18 cellular contexts compared by ENCODE assay signal in genomic region chrX:120773801-120774200, GRCh38.
DNase-seq lines count a peak whose midpoint lies in the region; ATAC-seq, FAIRE-seq and TF ChIP-seq lines count a peak whose summit lies in the region.
"Had no signal": no experiment of that assay in that cellular context is flagged by ENCODE, and none has a peak within 500 bp of the region (broad histone marks: within the 10 kb centered on the region; RNA-seq: fewer than 3 reads in every experiment).

No MANE protein-coding gene starts in this region.

- H3K27me3 Mint-ChIP-seq in activated naive CD4-positive, alpha-beta T cell treated with anti-CD3 and anti-CD28 coated beads, Interleukin-2, amount 50 U/mL, for 24 hours: no peaks in the 10 kb centered on the region
- H3K27me3 Mint-ChIP-seq in activated naive CD4-positive, alpha-beta T cell treated with anti-CD3 and anti-CD28 coated beads for 36 hours (ENCODE audit: low read depth): no peaks in the 10 kb centered on the region
- H3K27me3 Mint-ChIP-seq in CD8-positive, alpha-beta T cell (ENCODE audit: low read depth): no peaks in the 10 kb centered on the region
- no peaks in the 10 kb centered on the region for H3K27me3 Mint-ChIP-seq in type B pancreatic cell
- H3K27me3 Mint-ChIP-seq in T-helper 2 cell treated with Interferon-gamma antibody and Interleukin-4, amounts not matched to agents 5 μg/mL and 100 μg/mL, for 36 hours (ENCODE audit: low read depth): no peaks in the 10 kb centered on the region

- no peaks in the 10 kb centered on the region for H3K79me2 ChIP-seq in GM12878 (ENCODE audit: control insufficient read depth, insufficient read depth, low read length)

- H3K4me1 ChIP-seq in CD8-positive, alpha-beta T cell (ENCODE audit: insufficient read depth, low read length): no peaks in the 10 kb centered on the region
- no peaks in the 10 kb centered on the region for H3K4me1 ChIP-seq in GM12878 (ENCODE audit: control insufficient read depth, insufficient read depth, low read length)
- H3K4me1 ChIP-seq: HAP-1 had no signal

- H3K9me3 ChIP-seq in CD8-positive, alpha-beta T cell (ENCODE audit: low read length): no peaks in the 10 kb centered on the region
- no peaks in the 10 kb centered on the region for H3K9me3 ChIP-seq in GM12878 (replicated peaks; ENCODE audit: control insufficient read depth, insufficient read depth, low read length)
- H3K9me3 ChIP-seq: HAP-1 had no signal

- H3K27ac ChIP-seq in CD8-positive, alpha-beta T cell (ENCODE audit: low read depth, low read length): no peak overlapping the region
- no peak overlapping the region for H3K27ac ChIP-seq in GM12878 (ENCODE audit: control insufficient read depth, insufficient read depth)
- H3K27ac ChIP-seq: BLaER1 had no signal

- no peak overlapping the region for H3K4me2 ChIP-seq in GM12878 (ENCODE audit: control insufficient read depth, insufficient read depth)
- H3K4me2 ChIP-seq: BLaER1 had no signal

- FAIRE-seq in GM12878 (lab: Jason Lieb, UNC): no peak
- FAIRE-seq: G401.6, GM19239, H1, HepG2, HTR-8/SVneo had no signal

- H2AFZ ChIP-seq in GM12878 (ENCODE audit: control insufficient read depth, low read depth, low read length): no peak overlapping the region

- no TSS peak for BruUV-seq in GM12878 (replicated peaks; lab: Mats Ljungman, UMichigan)

- intact Hi-C loops in activated naive CD4-positive, alpha-beta T cell treated with anti-CD3 and anti-CD28 coated beads for 36 hours (cut with micrococcal nuclease): loop anchor here (5.0 kb wide), 1 partner anchor 216 kb away; no protein-coding TSS in a partner anchor
- intact Hi-C loops in CD8-positive, alpha-beta T cell (cut with DNase I, micrococcal nuclease): loop anchor here in 1 of 2 experiments (5.0 kb wide), 1 partner anchor 276 kb away; no protein-coding TSS in a partner anchor
- intact Hi-C loops in GM12878 (cut with micrococcal nuclease; ENCODE audit: unreplicated experiment): no loop called here

- H3K36me3 ChIP-seq in CD8-positive, alpha-beta T cell (ENCODE audit: insufficient read depth, low read length): no peaks in the 10 kb centered on the region
- H3K36me3 ChIP-seq in GM12878 (ENCODE audit: control insufficient read depth in 2 of 2, insufficient read depth in 2 of 2, low read length in 1 of 2): no peaks in the 10 kb centered on the region
- H3K36me3 ChIP-seq: BLaER1, HAP-1 had no signal

- POLR2A ChIA-PET in CD8-positive, alpha-beta T cell (lab: Charles Lee): no interaction called here
- POLR2A ChIA-PET in GM12878 (lab: Charles Lee): no interaction called here

- H4K20me1 ChIP-seq in GM12878 (ENCODE audit: control insufficient read depth, insufficient read depth): no peaks in the 10 kb centered on the region
- H4K20me1 ChIP-seq: BLaER1 had no signal

- no peaks in the 10 kb centered on the region for H3K27me3 ChIP-seq in CD8-positive, alpha-beta T cell (ENCODE audit: insufficient read depth, low read length)
- H3K27me3 ChIP-seq in GM12878 (replicated peaks in 1 of 2; ENCODE audit: control insufficient read depth in 2 of 2, insufficient read depth in 2 of 2, low read length in 1 of 2): no peaks in the 10 kb centered on the region
- H3K27me3 ChIP-seq: BLaER1 had no signal

- no peak for TF ChIP-seq RAD21 in GM12878 (IDR thresholded peaks at IDR 0.05; ENCODE audit: insufficient read depth, low read depth, low read length)

- no peak overlapping the region for H3K4me3 ChIP-seq in CD8-positive, alpha-beta T cell (ENCODE audit: low read depth, low read length)
- no peak overlapping the region for H3K4me3 ChIP-seq in GM12878
- H3K4me3 ChIP-seq: BLaER1, HAP-1 had no signal

- RAD21 ChIA-PET in GM12878 (lab: Charles Lee; ENCODE audit: unreplicated experiment): interaction anchor here (0.7 kb wide), 1 partner anchor 9 kb away, joined by 3 read pairs; no protein-coding TSS in a partner anchor

- no peak for TF ChIP-seq EP300 in GM12878 (IDR thresholded peaks at IDR 0.05; ENCODE audit: borderline replicate concordance in 1 of 2, control insufficient read depth in 1 of 2, low read depth in 2 of 2, low read length in 2 of 2)

- SMC1A ChIA-PET in GM12878 (lab: Charles Lee; ENCODE audit: uncharacterized antibody, unreplicated experiment): interaction anchor here (0.8 kb wide), 1 partner anchor 17 kb away, joined by 3 read pairs; no protein-coding TSS in a partner anchor

- ATAC-seq in CD8-positive, alpha-beta T cell: peak; percentile 23
- no peak for ATAC-seq in GM12878
- ATAC-seq in GM21390 (IDR thresholded peaks at IDR 0.05; ENCODE audit: unreplicated experiment): no peak
- ATAC-seq: HepG2 had no signal

- CTCF ChIA-PET in activated naive CD4-positive, alpha-beta T cell treated with anti-CD3 and anti-CD28 coated beads for 36 hours (lab: Charles Lee): no interaction called here
- CTCF ChIA-PET in CD8-positive, alpha-beta T cell (lab: Charles Lee): no interaction called here
- CTCF ChIA-PET in GM12878 (lab: Yijun Ruan, JAX): interaction anchor here (1.4 kb wide), 1 partner anchor 17 kb away, joined by 5 read pairs; no protein-coding TSS in a partner anchor

- H3K4me3 Mint-ChIP-seq in activated naive CD4-positive, alpha-beta T cell treated with anti-CD3 and anti-CD28 coated beads, Interleukin-2, amount 50 U/mL, for 24 hours: no peak overlapping the region
- no peak overlapping the region for H3K4me3 Mint-ChIP-seq in activated naive CD4-positive, alpha-beta T cell treated with anti-CD3 and anti-CD28 coated beads for 36 hours
- H3K4me3 Mint-ChIP-seq in CD8-positive, alpha-beta T cell: no peak overlapping the region
- peak overlapping the region; percentile 24 for H3K4me3 Mint-ChIP-seq in type B pancreatic cell
- no peak overlapping the region for H3K4me3 Mint-ChIP-seq in T-helper 2 cell treated with Interferon-gamma antibody and Interleukin-4, amounts not matched to agents 5 μg/mL and 100 μg/mL, for 36 hours

- H3K36me3 Mint-ChIP-seq in activated naive CD4-positive, alpha-beta T cell treated with anti-CD3 and anti-CD28 coated beads, Interleukin-2, amount 50 U/mL, for 24 hours: no peaks in the 10 kb centered on the region
- no peaks in the 10 kb centered on the region for H3K36me3 Mint-ChIP-seq in activated naive CD4-positive, alpha-beta T cell treated with anti-CD3 and anti-CD28 coated beads for 36 hours (ENCODE audit: low read depth)
- H3K36me3 Mint-ChIP-seq in CD8-positive, alpha-beta T cell: no peaks in the 10 kb centered on the region
- no peaks in the 10 kb centered on the region for H3K36me3 Mint-ChIP-seq in type B pancreatic cell
- no peaks in the 10 kb centered on the region for H3K36me3 Mint-ChIP-seq in T-helper 2 cell treated with Interferon-gamma antibody and Interleukin-4, amounts not matched to agents 5 μg/mL and 100 μg/mL, for 36 hours (ENCODE audit: low read depth)

- no peak for TF ChIP-seq CTCF in CD8-positive, alpha-beta T cell (IDR thresholded peaks at IDR 0.05)
- no peak for TF ChIP-seq CTCF in GM12878 (IDR thresholded peaks at IDR 0.05 in 2 of 3, conservative IDR thresholded peaks at IDR 0.05 in 1 of 3; ENCODE audit: control insufficient read depth in 2 of 3, extremely low read depth in 1 of 3, insufficient read depth in 1 of 3, low read depth in 3 of 3, low read length in 3 of 3)
- no peak for TF ChIP-seq CTCF in type B pancreatic cell (conservative IDR thresholded peaks at IDR 0.05)

- DNase-seq in activated naive CD4-positive, alpha-beta T cell treated with anti-CD3 and anti-CD28 coated beads for 36 hours: no peak
- no peak for DNase-seq in CD8-positive, alpha-beta T cell
- DNase-seq in GM12878 (ENCODE audit: low read depth, low spot score) (no peak), type B pancreatic cell (ENCODE audit: extremely low spot score, unreplicated experiment) (no peak)
- DNase-seq in T-helper 2 cell treated with Interferon-gamma antibody and Interleukin-4, amounts not matched to agents 5 μg/mL and 100 μg/mL, for 36 hours (ENCODE audit: low spot score): no peak
- DNase-seq: 8988T, AML-193, DMS79 treated with DMSO at 0.1 percent for 48 hours, EL had no signal

- WGBS in GM12878 (ENCODE audit: insufficient coverage, insufficient replicate concordance, low lambda C conversion rate, missing lambda C conversion rate): 28% methylated on average over 5 of the region's 5 CpGs

- H3K9ac ChIP-seq in GM12878 (ENCODE audit: control insufficient read depth, insufficient read depth, low read length): no peak overlapping the region
- H3K9ac ChIP-seq: BLaER1 had no signal

- peak overlapping the region; percentile 15 for H3K27ac Mint-ChIP-seq in activated naive CD4-positive, alpha-beta T cell treated with anti-CD3 and anti-CD28 coated beads, Interleukin-2, amount 50 U/mL, for 24 hours
- H3K27ac Mint-ChIP-seq in activated naive CD4-positive, alpha-beta T cell treated with anti-CD3 and anti-CD28 coated beads for 36 hours: no peak overlapping the region
- H3K27ac Mint-ChIP-seq in CD8-positive, alpha-beta T cell: no peak overlapping the region
- peak overlapping the region; percentile 88 for H3K27ac Mint-ChIP-seq in type B pancreatic cell
- no peak overlapping the region for H3K27ac Mint-ChIP-seq in T-helper 2 cell treated with Interferon-gamma antibody and Interleukin-4, amounts not matched to agents 5 μg/mL and 100 μg/mL, for 36 hours

- no peaks in the 10 kb centered on the region for H3K4me1 Mint-ChIP-seq in activated naive CD4-positive, alpha-beta T cell treated with anti-CD3 and anti-CD28 coated beads, Interleukin-2, amount 50 U/mL, for 24 hours
- H3K4me1 Mint-ChIP-seq in activated naive CD4-positive, alpha-beta T cell treated with anti-CD3 and anti-CD28 coated beads for 36 hours (ENCODE audit: low read depth): peaks cover 2% of the 10 kb centered on the region
- peaks cover 2% of the 10 kb centered on the region for H3K4me1 Mint-ChIP-seq in CD8-positive, alpha-beta T cell (ENCODE audit: low read depth)
- peaks cover 4% of the 10 kb centered on the region for H3K4me1 Mint-ChIP-seq in type B pancreatic cell (ENCODE audit: unreplicated experiment)
- H3K4me1 Mint-ChIP-seq in T-helper 2 cell treated with Interferon-gamma antibody and Interleukin-4, amounts not matched to agents 5 μg/mL and 100 μg/mL, for 36 hours (ENCODE audit: low read depth): no peaks in the 10 kb centered on the region

- in situ Hi-C loops in GM12878 (cut with MboI): loop anchor here (25.0 kb wide), 1 partner anchor 262 kb away; no protein-coding TSS in a partner anchor

- no peak for TF ChIP-seq POLR2A in GM12878 (IDR thresholded peaks at IDR 0.05; ENCODE audit: low read depth, low read length)

- H3K9me3 Mint-ChIP-seq in activated naive CD4-positive, alpha-beta T cell treated with anti-CD3 and anti-CD28 coated beads, Interleukin-2, amount 50 U/mL, for 24 hours: no peaks in the 10 kb centered on the region
- peaks cover 2% of the 10 kb centered on the region for H3K9me3 Mint-ChIP-seq in activated naive CD4-positive, alpha-beta T cell treated with anti-CD3 and anti-CD28 coated beads for 36 hours
- no peaks in the 10 kb centered on the region for H3K9me3 Mint-ChIP-seq in CD8-positive, alpha-beta T cell
- H3K9me3 Mint-ChIP-seq in type B pancreatic cell: peaks cover 4% of the 10 kb centered on the region
- H3K9me3 Mint-ChIP-seq in T-helper 2 cell treated with Interferon-gamma antibody and Interleukin-4, amounts not matched to agents 5 μg/mL and 100 μg/mL, for 36 hours: no peaks in the 10 kb centered on the region

TF ChIP-seq in GM12878, 131 proteins besides CTCF, POLR2A, EP300 and RAD21 (continues in another document):
- TF ChIP-seq BHLHE40 (IDR thresholded peaks at IDR 0.05; ENCODE audit: borderline replicate concordance in 1 of 2, low read depth in 2 of 2, low read length in 1 of 2) (peak; percentile 23 to 61; a peak in 1 of 4 replicates), YBX1 (IDR thresholded peaks at IDR 0.05) (no peak)

Comparison
In these comparisons a context has a peak if more than half of its experiments do, and no peak if none do; other contexts are left out.
1. H3K27ac Mint-ChIP-seq: peak in activated naive CD4-positive, alpha-beta T cell treated with anti-CD3 and anti-CD28 coated beads, Interleukin-2, amount 50 U/mL, for 24 hours (single experiment) and type B pancreatic cell (single experiment); none in activated naive CD4-positive, alpha-beta T cell treated with anti-CD3 and anti-CD28 coated beads for 36 hours (single experiment), CD8-positive, alpha-beta T cell (single experiment) and T-helper 2 cell treated with Interferon-gamma antibody and Interleukin-4, amounts not matched to agents 5 μg/mL and 100 μg/mL, for 36 hours (single experiment).